13 cellular contexts compared by ENCODE assay signal in genomic region chr5:157665467-157666085, GRCh38. TPM values are rescaled to one million over a fixed set of nuclear protein-coding genes. Genes with fewer than 3 reads are reported as not detected.
DNase-seq lines count a peak whose midpoint lies in the region; ATAC-seq and TF ChIP-seq lines count a peak whose summit lies in the region.
"Had no signal": no experiment of that assay in that cellular context is flagged by ENCODE, and none has a peak within 500 bp of the region (broad histone marks: within the 10 kb centered on the region; RNA-seq: fewer than 3 reads in every experiment).

No MANE protein-coding gene starts in this region.

- peak overlapping the region; percentile 28 to 93 (median 83) for H3K27ac Mint-ChIP-seq in CD14-positive monocyte

- no peak for ATAC-seq in GM18858 (IDR thresholded peaks at IDR 0.05; ENCODE audit: unreplicated experiment)

- H3K27me3 Mint-ChIP-seq in CD14-positive monocyte (ENCODE audit: low read depth in 3 of 3) = peaks cover 14 to 26% (median 22%) of the 10 kb centered on the region in 3 donors

- peaks cover 18% of the 10 kb centered on the region for H3K4me1 Mint-ChIP-seq in CD14-positive monocyte

- peak; percentile 74 for DNase-seq in CD14-positive monocyte (ENCODE audit: low spot score)
- DNase-seq in HT1080 (ENCODE audit: low read depth) = peak; percentile 85
- DNase-seq in adipocyte (ENCODE audit: low read depth) = peak; percentile 78
- peak; percentile 37 for DNase-seq in kidney glomerular epithelial cell (lab: John Stamatoyannopoulos, UW)
- DNase-seq in effector CD8-positive, alpha-beta T cell (lab: John Stamatoyannopoulos, UW) = no peak
- DNase-seq in NCI-H1092 treated with DMSO at 0.1 percent for 48 hours (lab: John Stamatoyannopoulos, UW) = no peak
- no peak for DNase-seq in activated CD8-positive, alpha-beta memory T cell treated with anti-CD3 and anti-CD28 coated beads, Interleukin-2, amount 50 U/mL, for 48 hours
- DNase-seq: central memory CD4-positive, alpha-beta T cell; NCI-H82; T1000 had no signal

- no peaks in the 10 kb centered on the region for H3K4me1 ChIP-seq in adipocyte (ENCODE audit: control insufficient read depth, insufficient read depth, low read length)

- H3K36me3 ChIP-seq in adipocyte (ENCODE audit: control insufficient read depth, insufficient read depth, low read length, severe bottlenecking) = no peaks in the 10 kb centered on the region

- H3K27me3 ChIP-seq in adipocyte (replicated peaks; ENCODE audit: control insufficient read depth, insufficient read depth, low read length) = peaks cover 15% of the 10 kb centered on the region

- TF ChIP-seq CTCF in CD14-positive monocyte (IDR thresholded peaks at IDR 0.05) = no peak

- intact Hi-C loops in CD14-positive monocyte (cut with micrococcal nuclease) = loop anchor here in 1 of 2 donors (5.0 to 10.0 kb wide), 3 partner anchors 51 to 91 kb away; partner anchors contain the start of genes ADAM19 and LSM11

- no peak overlapping the region for H3K9ac ChIP-seq in adipocyte (ENCODE audit: low read length)

- H3K9me3 ChIP-seq in adipocyte (ENCODE audit: control insufficient read depth, low read length) = no peaks in the 10 kb centered on the region

- peaks cover 1 to 2% of the 10 kb centered on the region in 2 donors for H3K36me3 Mint-ChIP-seq in CD14-positive monocyte

- H3K4me3 Mint-ChIP-seq in CD14-positive monocyte = peak overlapping the region in 1 of 2 donors; percentile 76

- peaks cover 0 to 10% (median 4%) of the 10 kb centered on the region in 7 donors for H3K9me3 Mint-ChIP-seq in CD14-positive monocyte

- H3K4me3 ChIP-seq in adipocyte (ENCODE audit: low read length) = no peak overlapping the region

RNA-seq across cellular contexts. Expression of gene C5orf52, which starts 5.8 kb away (rescaled TPM):
- not detected for polyA plus RNA-seq in CD14-positive monocyte
- total RNA-seq in HT1080 (2014; rRNA removed; shearing (Covaris generic)) = not detected in 2 replicates
- polyA plus RNA-seq in HT1080 (2015; cell fraction: cytosol; rRNA removed) = not detected in 2 replicates
- polyA plus RNA-seq in HT1080 (2015; cell fraction: nucleus; rRNA removed) = not detected in 2 replicates
- total RNA-seq: glomerular endothelial cell, mononuclear cell had no signal

RNA-seq across cellular contexts. Expression of gene SOX30, which starts 13.3 kb away (rescaled TPM):
- polyA plus RNA-seq in CD14-positive monocyte = under 1 TPM; 0.12 to 0.22 TPM
- total RNA-seq in HT1080 (2014; rRNA removed; shearing (Covaris generic)) = not detected in 2 replicates
- 0.05 TPM in 1 of 2 replicates, not detected in the other for polyA plus RNA-seq in HT1080 (2015; cell fraction: cytosol; rRNA removed)
- not detected in 2 replicates for polyA plus RNA-seq in HT1080 (2015; cell fraction: nucleus; rRNA removed)
- total RNA-seq: glomerular endothelial cell, mononuclear cell had no signal

Comparison
In these comparisons a context has a peak if more than half of its experiments do, and no peak if none do; other contexts are left out.
1. DNase-seq: peak in CD14-positive monocyte (single experiment), HT1080 (single experiment), adipocyte (single experiment) and kidney glomerular epithelial cell (single experiment); none in effector CD8-positive, alpha-beta T cell (single experiment), NCI-H1092 treated with DMSO at 0.1 percent for 48 hours (single experiment) and activated CD8-positive, alpha-beta memory T cell treated with anti-CD3 and anti-CD28 coated beads, Interleukin-2, amount 50 U/mL, for 48 hours (single experiment).